ENCODE assay signal across 14 cellular contexts in genomic region chr4:80016506-80016905, GRCh38. TPM values are rescaled to one million over a fixed set of nuclear protein-coding genes. Genes with fewer than 3 reads are reported as not detected.
DNase-seq lines count a peak whose midpoint lies in the region; ATAC-seq and TF ChIP-seq lines count a peak whose summit lies in the region.
"Had no signal": no experiment of that assay in that cellular context is flagged by ENCODE, and none has a peak within 500 bp of the region (broad histone marks: within the 10 kb centered on the region; RNA-seq: fewer than 3 reads in every experiment).

No MANE protein-coding gene starts in this region.

- no peak for TF ChIP-seq POLR2A in spleen (IDR thresholded peaks at IDR 0.05)

- H3K27ac ChIP-seq in GM23248 (peak overlapping the region; percentile 79), PC-3 (ENCODE audit: low read length) (peak overlapping the region; percentile 96), spleen (peak overlapping the region in 5 of 8 donors; percentile 30 to 79 (median 61))
- H3K27ac ChIP-seq: colonic mucosa had no signal

- 50 to 58% methylated on average over 1 of the region's 1 CpG for WGBS in GM23248 (ENCODE audit: low coverage in 1 of 2, low lambda C conversion rate in 2 of 2, missing lambda C conversion rate in 2 of 2), 2 experiments
- WGBS in spleen, 5 donors: 55 to 87% (median 75%) methylated on average over 1 of the region's 1 CpG

- H3K27me3 ChIP-seq in GM23248 (replicated peaks; ENCODE audit: insufficient read depth) (no peaks in the 10 kb centered on the region), PC-3 (ENCODE audit: low read length) (no peaks in the 10 kb centered on the region), spleen (replicated peaks in 1 of 7) (no peaks in the 10 kb centered on the region)
- H3K27me3 ChIP-seq: BE2C, colonic mucosa had no signal

- TF ChIP-seq CTCF in PC-3 (conservative IDR thresholded peaks at IDR 0.05; ENCODE audit: low read depth, low read length) (no peak), fibroblast of mammary gland (conservative IDR thresholded peaks at IDR 0.05; ENCODE audit: control insufficient read depth, insufficient read depth, low read depth, low read length) (no peak), spleen (IDR thresholded peaks at IDR 0.05 in 8 of 11, conservative IDR thresholded peaks at IDR 0.05 in 3 of 11) (no peak)

- in situ Hi-C loops in GM23248 (cut with MboI): no loop called here
- in situ Hi-C loops in KBM-7 (cut with MboI; ENCODE audit: low pct_unique_long_range_greater_than_20kb, low sequenced_read_pairs): no loop called here

- H4K20me1 ChIP-seq in GM23248 (ENCODE audit: insufficient read depth) (no peaks in the 10 kb centered on the region), PC-3 (ENCODE audit: low read length) (no peaks in the 10 kb centered on the region)

- H3K36me3 ChIP-seq in GM23248 (ENCODE audit: low read depth) (peaks cover 26% of the 10 kb centered on the region; the same call in 1 of the 2 replicates), PC-3 (ENCODE audit: low read depth, low read length) (peaks cover 28% of the 10 kb centered on the region), spleen (peaks cover 0 to 70% (median 5%) of the 10 kb centered on the region in 6 donors)
- H3K36me3 ChIP-seq: BE2C had no signal

- H3K4me3 ChIP-seq in GM23248 (no peak overlapping the region), PC-3 (ENCODE audit: low read length) (no peak overlapping the region), fibroblast of mammary gland (ENCODE audit: control insufficient read depth, low read depth, low read length) (no peak overlapping the region), spleen (no peak overlapping the region)
- H3K4me3 ChIP-seq: colonic mucosa, lung had no signal

- no peaks in the 10 kb centered on the region for H3K9me3 ChIP-seq in GM23248 (ENCODE audit: low read depth)
- no peaks in the 10 kb centered on the region for H3K9me3 ChIP-seq in PC-3 (ENCODE audit: low read length)
- no peaks in the 10 kb centered on the region for H3K9me3 ChIP-seq in spleen
- H3K9me3 ChIP-seq: BE2C, colonic mucosa had no signal

- no peaks in the 10 kb centered on the region for H3K9me2 ChIP-seq in GM23248 (ENCODE audit: insufficient read depth)
- no peaks in the 10 kb centered on the region for H3K9me2 ChIP-seq in PC-3 (replicated peaks; ENCODE audit: low read length)

- CTCF ChIA-PET in PC-3 (lab: Charles Lee): no interaction called here

- no TSS peak for BruUV-seq in PC-3 (replicated peaks; lab: Mats Ljungman, UMichigan)

- peaks cover 57% of the 10 kb centered on the region for H3F3A ChIP-seq in GM23248 (ENCODE audit: insufficient read depth)
- peaks cover 9% of the 10 kb centered on the region for H3F3A ChIP-seq in PC-3 (ENCODE audit: low read length, unreplicated experiment)

- no peak overlapping the region for H2AFZ ChIP-seq in GM23248
- H2AFZ ChIP-seq in PC-3 (ENCODE audit: low read length): no peak overlapping the region

- H3K4me1 ChIP-seq in GM23248 (ENCODE audit: insufficient read depth) (peaks cover 48% of the 10 kb centered on the region), PC-3 (ENCODE audit: insufficient read depth, low read length) (peaks cover 39% of the 10 kb centered on the region), spleen (peaks cover 0 to 29% (median 11%) of the 10 kb centered on the region in 6 donors)
- H3K4me1 ChIP-seq: BE2C, colonic mucosa had no signal

- H3K9ac ChIP-seq in GM23248: 0 out of 2 replicates have a peak overlapping the region, but pooled peaks have one; percentile 20
- H3K9ac ChIP-seq in PC-3 (ENCODE audit: low read length): peak overlapping the region; percentile 64

- H3K4me2 ChIP-seq in GM23248 (ENCODE audit: unreplicated experiment): peak overlapping the region; percentile 47
- H3K4me2 ChIP-seq in PC-3 (ENCODE audit: low read length): peak overlapping the region; percentile 52

- H3K79me2 ChIP-seq in GM23248 (ENCODE audit: insufficient read depth) (peaks cover 8% of the 10 kb centered on the region), PC-3 (ENCODE audit: low read length) (peaks cover 8% of the 10 kb centered on the region; the same call in 1 of the 2 replicates)

- POLR2A ChIA-PET in PC-3 (lab: Charles Lee; ENCODE audit: unreplicated experiment): no interaction called here

- no peak for ATAC-seq in PC-3

- intact Hi-C loops in PC-3 (cut with micrococcal nuclease): no loop called here
- intact Hi-C loops in spleen (cut with DNase I; ENCODE audit: low total_unique reads): no loop called here

- peak; percentile 45 for DNase-seq in GM23248
- no peak for DNase-seq in PC-3
- DNase-seq in fibroblast of mammary gland (ENCODE audit: low read depth): peak; percentile 52
- no peak for DNase-seq in spleen
- no peak for DNase-seq in NCI-H526 (lab: John Stamatoyannopoulos, UW)
- no peak for DNase-seq in KBM-7
- DNase-seq in NCI-H1694 treated with DMSO at 0.1 percent for 48 hours (lab: John Stamatoyannopoulos, UW): no peak
- DNase-seq: activated effector memory CD4-positive, alpha-beta T cell treated with Interleukin-2 at 50 U/mL for 16 hours; BE2C; colonic mucosa; DMS153; NCI-H1048; NCI-H2171 had no signal

RNA-seq across cellular contexts. Expression of gene ANTXR2, which starts 56.5 kb away (rescaled TPM):
- 84.0 and 87.5 TPM in 2 replicates for total RNA-seq in GM23248 (2014; rRNA removed; shearing (Covaris generic))
- polyA plus RNA-seq in GM23248 (2016; fragmentation: Nextera tagmentation; extraction: Ambion mirVana): 74.9 and 77.2 TPM in 2 replicates
- 43.9 and 56.3 TPM in 2 replicates for total RNA-seq in PC-3 (2014; rRNA removed)
- 10 to 100 TPM; 30.9 to 56.3 (median 43.3) TPM for total RNA-seq in spleen
- polyA plus RNA-seq in spleen: 1 to 10 TPM; 3.7 to 5.8 (median 5.1) TPM

Comparison
In these comparisons a context has a peak if more than half of its experiments do, and no peak if none do; other contexts are left out.
1. DNase-seq: peak in GM23248 (single experiment) and fibroblast of mammary gland (single experiment); none in PC-3 (single experiment), spleen (single experiment), NCI-H526 (0 of 2), KBM-7 (single experiment) and NCI-H1694 treated with DMSO at 0.1 percent for 48 hours (single experiment).
2. Peak in every context shown above with its lines, with median percentiles within 50 percentile points of each other: H3K27ac ChIP-seq.